In the genomic region with DNA sequence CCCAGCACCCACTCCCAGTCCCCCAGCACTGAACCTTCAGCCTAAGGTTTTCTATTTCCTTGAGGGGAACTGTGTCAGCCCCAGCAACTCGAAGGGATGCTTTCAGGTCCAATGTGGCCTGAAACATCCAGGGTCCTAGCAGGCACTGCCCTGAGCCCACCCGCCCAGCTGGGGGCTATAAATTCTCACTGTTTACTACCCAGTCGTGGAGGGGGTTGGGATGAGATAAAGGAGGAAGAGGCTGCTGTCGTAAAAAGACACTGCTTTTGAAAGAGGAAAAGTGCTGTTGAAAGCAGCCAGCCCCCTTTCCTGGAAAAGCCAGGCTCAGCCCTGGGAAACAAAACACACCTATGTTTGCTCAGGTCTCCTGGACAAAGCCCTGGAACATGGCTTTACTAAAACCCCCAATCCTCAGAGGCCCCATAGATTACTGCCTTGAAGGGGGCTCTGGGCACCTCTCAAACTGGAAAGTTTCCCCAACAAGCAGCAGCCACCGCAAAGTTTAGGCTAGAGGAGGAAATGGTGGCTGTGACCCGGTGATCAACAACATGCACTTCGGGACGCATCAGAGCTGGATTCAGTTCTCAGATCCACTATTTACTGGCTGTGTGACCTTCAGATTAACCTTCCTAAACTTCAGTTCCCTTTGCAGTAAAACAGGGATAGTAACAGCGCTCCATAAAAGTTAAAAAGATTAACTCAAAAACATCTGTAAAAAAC, we compare ENCODE assay signal across 14 cellular contexts. TPM values are rescaled to one million over a fixed set of nuclear protein-coding genes. Genes with fewer than 3 reads are reported as not detected.
A peak's percentile ranks its signal among the peaks of the same experiment; 100 is the strongest.
DNase-seq lines count a peak whose midpoint lies in the region; ATAC-seq, FAIRE-seq and TF ChIP-seq lines count a peak whose summit lies in the region.
"Had no signal": no experiment of that assay in that cellular context is flagged by ENCODE, and none has a peak within 500 bp of the region (broad histone marks: within the 10 kb centered on the region; RNA-seq: fewer than 3 reads in every experiment).

No MANE protein-coding gene starts in this region.

- peaks cover 4% of the 10 kb centered on the region for H3K36me3 ChIP-seq in Caco-2 (ENCODE audit: control insufficient read depth, insufficient read depth, low read length)
- H3K36me3 ChIP-seq in kidney (ENCODE audit: control insufficient read depth in 1 of 2, insufficient read depth in 2 of 2, low read length in 2 of 2): no peaks in the 10 kb centered on the region
- H3K36me3 ChIP-seq in gastrocnemius medialis: no peaks in the 10 kb centered on the region
- no peaks in the 10 kb centered on the region; the same call in 1 of the 2 replicates for H3K36me3 ChIP-seq in WERI-Rb-1

- TF ChIP-seq POLR2A in gastrocnemius medialis (IDR thresholded peaks at IDR 0.05): no peak

- no peak overlapping the region for H3K4me3 ChIP-seq in Caco-2 (ENCODE audit: low read depth, low read length)
- H3K4me3 ChIP-seq in kidney (ENCODE audit: low read length in 2 of 2): no peak overlapping the region
- H3K4me3 ChIP-seq in gastrocnemius medialis: no peak overlapping the region
- H3K4me3 ChIP-seq in WERI-Rb-1 (ENCODE audit: low read depth, low read length): no peak overlapping the region

- POLR2A ChIA-PET in Caco-2 (lab: Charles Lee): no interaction called here

- BruUV-seq in Caco-2 (replicated peaks; lab: Mats Ljungman, UMichigan): no TSS peak

- FAIRE-seq in kidney (lab: Jason Lieb, UNC): no peak

- H3K9me3 ChIP-seq in Caco-2: no peaks in the 10 kb centered on the region; the same call in 1 of the 2 replicates
- H3K9me3 ChIP-seq in T-helper 17 cell (ENCODE audit: control insufficient read depth, low read length, poor library complexity, severe bottlenecking): no peaks in the 10 kb centered on the region
- peaks cover 0 to 6% of the 10 kb centered on the region in 2 donors for H3K9me3 ChIP-seq in kidney (ENCODE audit: control insufficient read depth in 1 of 2, low read length in 2 of 2)
- no peaks in the 10 kb centered on the region for H3K9me3 ChIP-seq in gastrocnemius medialis
- H3K9me3 ChIP-seq in WERI-Rb-1 (ENCODE audit: severe bottlenecking): no peaks in the 10 kb centered on the region

- H3K27me3 Mint-ChIP-seq in Caco-2 (ENCODE audit: insufficient read depth, unreplicated experiment): no peaks in the 10 kb centered on the region
- no peaks in the 10 kb centered on the region for H3K27me3 Mint-ChIP-seq in T-helper 17 cell
- H3K27me3 Mint-ChIP-seq: natural killer cell treated with Interleukin-12 subunit alpha and Interleukin-12 subunit beta and Interleukin-15 and Interleukin-18, amount 100 ng/mL, for 72 hours had no signal

- DNase-seq in Caco-2 (no peak), T-helper 17 cell (no peak), kidney (peak; percentile 37), gastrocnemius medialis (no peak), WERI-Rb-1 (no peak), COLO668 (lab: John Stamatoyannopoulos, UW; ENCODE audit: unreplicated experiment) (no peak), RPMI8226 (no peak)
- DNase-seq: activated gamma-delta T cell treated with Interleukin-2 at 50 U/mL for 16 hours; DND-41; effector memory CD8-positive, alpha-beta T cell; hypothalamus; stimulated activated CD4-positive, alpha-beta T cell treated with anti-CD3 and anti-CD28 coated beads, Interleukin-1b, Interleukin-23, amount 100 ng/mL, for 48 hours; stimulated activated naive CD4-positive, alpha-beta T cell treated with Interleukin-2 at 50 U/mL for 16 hours had no signal

- H3K9ac ChIP-seq in kidney (ENCODE audit: low read length in 2 of 2): no peak overlapping the region

- H3K9me3 Mint-ChIP-seq in Caco-2 (ENCODE audit: unreplicated experiment): no peaks in the 10 kb centered on the region

- TF ChIP-seq CTCF in Caco-2 (IDR thresholded peaks at IDR 0.05; ENCODE audit: insufficient read depth in 1 of 2, low read depth in 1 of 2, low read length in 1 of 2, severe bottlenecking in 1 of 2, unreplicated experiment in 1 of 2): no peak
- no peak for TF ChIP-seq CTCF in kidney (IDR thresholded peaks at IDR 0.05; ENCODE audit: borderline replicate concordance, extremely low read depth, insufficient read depth)
- no peak for TF ChIP-seq CTCF in gastrocnemius medialis (IDR thresholded peaks at IDR 0.05 in 4 of 5, conservative IDR thresholded peaks at IDR 0.05 in 1 of 5)
- no peak for TF ChIP-seq CTCF in WERI-Rb-1 (IDR thresholded peaks at IDR 0.05; ENCODE audit: low read depth, low read length)

- H3K36me3 Mint-ChIP-seq in Caco-2 (ENCODE audit: insufficient read depth, unreplicated experiment) (peaks cover 56% of the 10 kb centered on the region), T-helper 17 cell (ENCODE audit: low read depth) (peaks cover 4% of the 10 kb centered on the region)

- intact Hi-C loops in Caco-2 (cut with micrococcal nuclease; ENCODE audit: unreplicated experiment) (no loop called here), kidney (cut with DNase I) (no loop called here), gastrocnemius medialis (cut with DNase I; ENCODE audit: low total_unique reads) (no loop called here)

- no peak for ATAC-seq in T-helper 17 cell
- ATAC-seq in gastrocnemius medialis: no peak
- ATAC-seq: effector memory CD8-positive, alpha-beta T cell; natural killer cell treated with Interleukin-12 subunit alpha and Interleukin-12 subunit beta and Interleukin-15 and Interleukin-18, amount 100 ng/mL, for 72 hours had no signal

- CTCF ChIA-PET in Caco-2 (lab: Charles Lee): no interaction called here

- H3K4me1 ChIP-seq in Caco-2 (peaks cover 18% of the 10 kb centered on the region), kidney (ENCODE audit: control insufficient read depth in 1 of 2, insufficient read depth in 1 of 2, low read depth in 1 of 2, low read length in 2 of 2) (peaks cover 0 to 2% of the 10 kb centered on the region in 2 donors), gastrocnemius medialis (no peaks in the 10 kb centered on the region)

- H3K27ac Mint-ChIP-seq in Caco-2 (ENCODE audit: unreplicated experiment) (peak overlapping the region; percentile 65), T-helper 17 cell (peak overlapping the region; percentile 49)
- H3K27ac Mint-ChIP-seq: effector memory CD8-positive, alpha-beta T cell; natural killer cell treated with Interleukin-12 subunit alpha and Interleukin-12 subunit beta and Interleukin-15 and Interleukin-18, amount 100 ng/mL, for 72 hours had no signal

- H3K4me3 Mint-ChIP-seq in Caco-2 (ENCODE audit: unreplicated experiment): no peak overlapping the region
- H3K4me3 Mint-ChIP-seq in T-helper 17 cell: no peak overlapping the region
- H3K4me3 Mint-ChIP-seq: effector memory CD8-positive, alpha-beta T cell; natural killer cell treated with Interleukin-12 subunit alpha and Interleukin-12 subunit beta and Interleukin-15 and Interleukin-18, amount 100 ng/mL, for 72 hours had no signal

- in situ Hi-C loops in gastrocnemius medialis (cut with MboI; ENCODE audit: low sequenced_read_pairs in 4 of 4): no loop called here

- no peaks in the 10 kb centered on the region for H3K27me3 ChIP-seq in Caco-2 (replicated peaks; ENCODE audit: control insufficient read depth, insufficient read depth, low read length)
- H3K27me3 ChIP-seq in gastrocnemius medialis: no peaks in the 10 kb centered on the region
- H3K27me3 ChIP-seq in WERI-Rb-1 (ENCODE audit: insufficient read depth, low read depth, severe bottlenecking): no peaks in the 10 kb centered on the region

- H3K4me1 Mint-ChIP-seq in Caco-2 (ENCODE audit: low read depth, unreplicated experiment): peaks cover 21% of the 10 kb centered on the region
- peaks cover 18% of the 10 kb centered on the region for H3K4me1 Mint-ChIP-seq in T-helper 17 cell

- H3K27ac ChIP-seq in kidney (ENCODE audit: low read depth in 2 of 2, low read length in 2 of 2): no peak overlapping the region
- peak overlapping the region; percentile 26 to 58 (median 34) for H3K27ac ChIP-seq in gastrocnemius medialis
- no peak overlapping the region for H3K27ac ChIP-seq in WERI-Rb-1

RNA-seq across cellular contexts. Expression of gene ACTN1, which starts 51.0 kb away (rescaled TPM):
- 170 and 181 TPM in 2 replicates for total RNA-seq in Caco-2 (2022)
- total RNA-seq in T-helper 17 cell: 10 to 100 TPM; 36.8 to 88.9 TPM
- 184 TPM for total RNA-seq in kidney
- polyA plus RNA-seq in kidney (ENCODE audit: insufficient read depth, low read depth, low replicate concordance): 20.1 TPM
- 10 to 100 TPM; 10.0 to 17.3 (median 14.1) TPM for total RNA-seq in gastrocnemius medialis

Comparison
In these comparisons a context has a peak if more than half of its experiments do, and no peak if none do; other contexts are left out.
1. H3K27ac ChIP-seq: peak in gastrocnemius medialis (4 of 4); none in kidney (0 of 2) and WERI-Rb-1 (single experiment).